Comparison of ENCODE assay signal across 1 cellular context in the genomic region with DNA sequence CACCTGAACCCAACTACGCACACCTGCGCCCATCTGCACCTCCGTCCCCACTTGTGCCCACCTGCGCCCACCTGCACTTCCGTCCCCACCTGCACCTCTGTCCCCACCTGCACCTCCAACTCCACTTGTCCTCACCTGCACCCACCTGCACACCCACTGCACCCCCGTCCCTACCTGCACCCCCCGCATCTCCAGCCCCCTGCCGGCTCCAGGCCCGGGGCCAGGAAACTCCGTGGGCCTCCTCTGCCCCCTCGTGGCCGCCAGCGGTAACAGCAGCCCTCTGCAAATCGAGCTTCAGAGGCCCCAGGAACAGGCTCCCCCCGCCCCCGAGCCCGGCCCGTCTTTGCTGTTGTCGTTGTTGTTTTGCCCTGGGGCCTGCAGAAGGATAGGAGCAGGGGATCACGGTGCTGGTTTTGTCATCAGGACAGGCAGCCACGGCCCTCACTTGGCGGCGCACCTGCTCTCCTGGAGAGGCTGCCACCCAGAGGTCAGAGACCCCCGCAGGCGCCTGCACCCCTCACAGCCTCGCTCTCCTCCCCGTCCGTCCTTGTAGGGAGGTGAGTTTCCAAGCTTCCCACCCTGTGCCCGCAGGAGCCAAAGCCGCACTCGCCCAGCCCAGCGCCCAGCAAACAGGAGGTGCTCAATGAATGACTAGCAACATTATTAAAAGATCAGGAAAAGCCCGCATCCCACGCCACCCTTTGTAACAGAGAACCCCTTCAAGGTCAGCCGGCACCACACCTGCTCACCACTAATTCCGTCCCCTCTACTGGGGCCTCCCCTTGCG.
TF ChIP-seq lines count a peak whose summit lies in the region.

No MANE protein-coding gene starts in this region.

TF ChIP-seq in HEK293, 187 proteins besides CTCF, POLR2A, EP300 and RAD21 (continued from another document and continues in another):
- TF ChIP-seq TSHZ1 (tag by site-specific recombination; IDR thresholded peaks at IDR 0.05; ENCODE audit: borderline replicate concordance): no peak
- TF ChIP-seq ZNF785 (tag by site-specific recombination; IDR thresholded peaks at IDR 0.05): no peak
- no peak for TF ChIP-seq ZBTB17 (tag by site-specific recombination; IDR thresholded peaks at IDR 0.05)
- TF ChIP-seq ZNF600 (tag by site-specific recombination; IDR thresholded peaks at IDR 0.05): no peak
- no peak for TF ChIP-seq ZNF404 (tag by site-specific recombination; IDR thresholded peaks at IDR 0.05)
- no peak for TF ChIP-seq ZNF302 (tag by site-specific recombination; IDR thresholded peaks at IDR 0.05; ENCODE audit: low read depth)
- no peak for TF ChIP-seq GFI1B (tag by site-specific recombination; IDR thresholded peaks at IDR 0.05)
- TF ChIP-seq ZNF175 (tag by site-specific recombination; IDR thresholded peaks at IDR 0.05): no peak
- no peak for TF ChIP-seq ZNF529 (tag by site-specific recombination; IDR thresholded peaks at IDR 0.05; ENCODE audit: insufficient replicate concordance)
- TF ChIP-seq KLF7 (tag by site-specific recombination; IDR thresholded peaks at IDR 0.05; ENCODE audit: borderline replicate concordance): no peak
- peak; percentile 79 for TF ChIP-seq ZNF654 (tag by site-specific recombination; IDR thresholded peaks at IDR 0.05; ENCODE audit: low read depth)
- TF ChIP-seq ZNF747 (tag by site-specific recombination; IDR thresholded peaks at IDR 0.05): no peak
- TF ChIP-seq, protein P1, sequence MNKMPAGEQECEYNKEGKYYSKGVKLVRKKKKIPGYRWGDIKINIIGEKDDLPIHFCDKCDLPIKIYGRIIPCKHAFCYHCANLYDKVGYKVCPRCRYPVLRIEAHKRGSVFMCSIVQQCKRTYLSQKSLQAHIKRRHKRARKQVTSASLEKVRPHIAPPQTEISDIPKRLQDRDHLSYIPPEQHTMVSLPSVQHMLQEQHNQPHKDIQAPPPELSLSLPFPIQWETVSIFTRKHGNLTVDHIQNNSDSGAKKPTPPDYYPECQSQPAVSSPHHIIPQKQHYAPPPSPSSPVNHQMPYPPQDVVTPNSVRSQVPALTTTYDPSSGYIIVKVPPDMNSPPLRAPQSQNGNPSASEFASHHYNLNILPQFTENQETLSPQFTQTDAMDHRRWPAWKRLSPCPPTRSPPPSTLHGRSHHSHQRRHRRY (tag by site-specific recombination; IDR thresholded peaks at IDR 0.05): no peak
- TF ChIP-seq ZNF621 (tag by site-specific recombination; IDR thresholded peaks at IDR 0.05): no peak
- no peak for TF ChIP-seq ZBTB1 (tag by site-specific recombination; IDR thresholded peaks at IDR 0.05)
- TF ChIP-seq ZNF514 (tag by site-specific recombination; IDR thresholded peaks at IDR 0.05): no peak
- TF ChIP-seq PRDM2 (tag by site-specific recombination; IDR thresholded peaks at IDR 0.05; ENCODE audit: borderline replicate concordance): no peak
- TF ChIP-seq BCL11B (tag by site-specific recombination; IDR thresholded peaks at IDR 0.05; ENCODE audit: low read depth): no peak
- no peak for TF ChIP-seq ZNF10 (tag by site-specific recombination; IDR thresholded peaks at IDR 0.05)
- no peak for TF ChIP-seq KLF16 (tag by site-specific recombination; IDR thresholded peaks at IDR 0.05)
- TF ChIP-seq, protein P2, sequence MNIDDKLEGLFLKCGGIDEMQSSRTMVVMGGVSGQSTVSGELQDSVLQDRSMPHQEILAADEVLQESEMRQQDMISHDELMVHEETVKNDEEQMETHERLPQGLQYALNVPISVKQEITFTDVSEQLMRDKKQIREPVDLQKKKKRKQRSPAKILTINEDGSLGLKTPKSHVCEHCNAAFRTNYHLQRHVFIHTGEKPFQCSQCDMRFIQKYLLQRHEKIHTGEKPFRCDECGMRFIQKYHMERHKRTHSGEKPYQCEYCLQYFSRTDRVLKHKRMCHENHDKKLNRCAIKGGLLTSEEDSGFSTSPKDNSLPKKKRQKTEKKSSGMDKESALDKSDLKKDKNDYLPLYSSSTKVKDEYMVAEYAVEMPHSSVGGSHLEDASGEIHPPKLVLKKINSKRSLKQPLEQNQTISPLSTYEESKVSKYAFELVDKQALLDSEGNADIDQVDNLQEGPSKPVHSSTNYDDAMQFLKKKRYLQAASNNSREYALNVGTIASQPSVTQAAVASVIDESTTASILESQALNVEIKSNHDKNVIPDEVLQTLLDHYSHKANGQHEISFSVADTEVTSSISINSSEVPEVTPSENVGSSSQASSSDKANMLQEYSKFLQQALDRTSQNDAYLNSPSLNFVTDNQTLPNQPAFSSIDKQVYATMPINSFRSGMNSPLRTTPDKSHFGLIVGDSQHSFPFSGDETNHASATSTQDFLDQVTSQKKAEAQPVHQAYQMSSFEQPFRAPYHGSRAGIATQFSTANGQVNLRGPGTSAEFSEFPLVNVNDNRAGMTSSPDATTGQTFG (tag by site-specific recombination; IDR thresholded peaks at IDR 0.05; ENCODE audit: borderline replicate concordance): no peak
- no peak for TF ChIP-seq TRIM28 (IDR thresholded peaks at IDR 0.05; ENCODE audit: borderline replicate concordance, low read length)
- no peak for TF ChIP-seq ZXDB (tag by site-specific recombination; IDR thresholded peaks at IDR 0.05)
- TF ChIP-seq ZNF18 (tag by site-specific recombination; IDR thresholded peaks at IDR 0.05): no peak
- no peak for TF ChIP-seq ZNF658 (tag by site-specific recombination; IDR thresholded peaks at IDR 0.05)
- TF ChIP-seq SETDB1 (IDR thresholded peaks at IDR 0.05; ENCODE audit: insufficient read length, low read length): no peak
- TF ChIP-seq ZBTB8A (tag by site-specific recombination; IDR thresholded peaks at IDR 0.05): 0 out of 2 replicates have a peak, but pooled peaks have one; percentile 19
- no peak for TF ChIP-seq FEZF1 (tag by site-specific recombination; IDR thresholded peaks at IDR 0.05)
- TF ChIP-seq ZNF426 (tag by site-specific recombination; IDR thresholded peaks at IDR 0.05): no peak
- no peak for TF ChIP-seq ZFP69B (tag by site-specific recombination; IDR thresholded peaks at IDR 0.05)
- TF ChIP-seq, protein P3, sequence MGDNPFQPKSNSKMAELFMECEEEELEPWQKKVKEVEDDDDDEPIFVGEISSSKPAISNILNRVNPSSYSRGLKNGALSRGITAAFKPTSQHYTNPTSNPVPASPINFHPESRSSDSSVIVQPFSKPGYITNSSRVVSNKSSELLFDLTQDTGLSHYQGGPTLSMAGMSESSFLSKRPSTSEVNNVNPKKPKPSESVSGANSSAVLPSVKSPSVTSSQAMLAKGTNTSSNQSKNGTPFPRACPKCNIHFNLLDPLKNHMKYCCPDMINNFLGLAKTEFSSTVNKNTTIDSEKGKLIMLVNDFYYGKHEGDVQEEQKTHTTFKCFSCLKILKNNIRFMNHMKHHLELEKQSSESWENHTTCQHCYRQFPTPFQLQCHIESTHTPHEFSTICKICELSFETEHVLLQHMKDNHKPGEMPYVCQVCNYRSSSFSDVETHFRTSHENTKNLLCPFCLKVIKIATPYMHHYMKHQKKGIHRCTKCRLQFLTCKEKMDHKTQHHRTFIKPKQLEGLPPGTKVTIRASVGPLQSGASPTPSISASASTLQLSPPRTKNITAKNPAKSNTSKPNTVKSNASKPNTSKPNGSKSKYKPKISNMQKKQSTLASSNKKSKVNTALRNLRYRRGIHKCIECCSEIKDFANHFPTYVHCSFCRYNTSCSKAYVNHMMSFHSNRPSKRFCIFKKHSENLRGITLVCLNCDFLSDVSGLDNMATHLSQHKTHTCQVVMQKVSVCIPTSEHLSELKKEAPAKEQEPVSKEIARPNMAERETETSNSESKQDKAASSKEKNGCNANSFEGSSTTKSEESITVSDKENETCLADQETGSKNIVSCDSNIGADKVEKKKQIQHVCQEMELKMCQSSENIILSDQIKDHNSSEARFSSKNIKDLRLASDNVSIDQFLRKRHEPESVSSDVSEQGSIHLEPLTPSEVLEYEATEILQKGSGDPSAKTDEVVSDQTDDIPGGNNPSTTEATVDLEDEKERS (tag by site-specific recombination; IDR thresholded peaks at IDR 0.05): no peak
- TF ChIP-seq ZNF624 (tag by site-specific recombination; IDR thresholded peaks at IDR 0.05): no peak
- TF ChIP-seq ZNF202 (tag by site-specific recombination; IDR thresholded peaks at IDR 0.05; ENCODE audit: borderline replicate concordance): no peak
- no peak for TF ChIP-seq ZNF169 (tag by site-specific recombination; IDR thresholded peaks at IDR 0.05)
- TF ChIP-seq SP3 (tag by site-specific recombination; IDR thresholded peaks at IDR 0.05): no peak
- TF ChIP-seq ZNF223 (tag by site-specific recombination; IDR thresholded peaks at IDR 0.05): peak; percentile 98
- no peak for TF ChIP-seq ZNF488 (tag by site-specific recombination; IDR thresholded peaks at IDR 0.05)
